Comparison of ENCODE assay signal across 8 cellular contexts in the genomic region with DNA sequence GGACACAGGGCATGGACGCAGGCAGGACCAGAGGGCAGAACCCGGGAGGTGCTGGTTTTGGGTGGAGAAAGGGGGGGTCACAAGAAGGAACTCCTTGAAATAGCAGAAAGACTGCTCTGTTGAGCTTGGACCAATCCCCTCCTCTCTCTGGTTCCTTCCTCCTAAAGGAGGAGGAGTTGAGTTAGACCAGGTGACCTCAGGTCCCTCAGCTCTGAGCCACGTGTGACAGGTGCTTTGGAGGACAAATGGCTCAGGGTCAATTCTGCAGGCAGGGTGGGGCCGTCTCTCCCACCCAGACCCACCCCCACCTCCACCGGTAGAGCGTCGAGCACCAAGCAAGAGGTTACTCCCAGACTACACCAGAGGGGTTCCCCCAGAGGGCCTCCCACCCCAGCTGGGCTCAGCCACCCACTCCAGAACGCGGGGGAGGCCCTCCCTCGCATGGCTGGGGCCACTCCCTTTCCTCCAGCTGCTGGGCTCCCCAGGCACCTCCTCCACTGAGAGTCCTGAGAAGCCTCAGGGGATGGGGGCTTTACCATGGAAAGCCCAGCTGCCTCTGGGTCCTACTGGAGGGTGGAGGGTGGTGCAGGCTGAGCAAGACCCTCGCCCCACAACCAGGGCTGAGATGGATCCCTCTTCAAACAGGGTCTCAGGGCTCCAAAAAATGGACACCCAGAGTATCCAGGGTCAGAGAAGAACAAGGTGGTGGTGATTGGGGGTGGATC. TPM values are rescaled to one million over a fixed set of nuclear protein-coding genes. Genes with fewer than 3 reads are reported as not detected.
DNase-seq lines count a peak whose midpoint lies in the region; ATAC-seq and TF ChIP-seq lines count a peak whose summit lies in the region.

No MANE protein-coding gene starts in this region.

- intact Hi-C loops in mammary epithelial cell (cut with micrococcal nuclease): loop anchor here (1.0 kb wide), 1 partner anchor 28 kb away; the partner anchor contains the start of gene CRK
- intact Hi-C loops in left lung (cut with DNase I): no loop called here

- H3K4me2 ChIP-seq in BLaER1: peak overlapping the region; percentile 98
- peak overlapping the region; percentile 97 for H3K4me2 ChIP-seq in mammary epithelial cell (ENCODE audit: insufficient read depth, low read depth, low read length)

- no peaks in the 10 kb centered on the region for H3K27me3 ChIP-seq in BLaER1
- no peaks in the 10 kb centered on the region for H3K27me3 ChIP-seq in mammary epithelial cell (ENCODE audit: insufficient read depth, low read length)
- H3K27me3 ChIP-seq in left lung: peaks cover 0 to 48% of the 10 kb centered on the region in 2 donors
- no peaks in the 10 kb centered on the region for H3K27me3 ChIP-seq in stomach smooth muscle (ENCODE audit: control insufficient read depth in 1 of 2, insufficient read depth in 2 of 2, low read length in 2 of 2)

- H3K79me2 ChIP-seq in mammary epithelial cell (ENCODE audit: insufficient read depth, low read length): peaks cover 34% of the 10 kb centered on the region

- DNase-seq in HUDEP-2 (lab: John Stamatoyannopoulos, UW; ENCODE audit: unreplicated experiment in 76 of 76) (peak in 67 of 76 experiments; percentile 16 to 81 (median 49)), mammary epithelial cell (peak; percentile 32), left lung (peak; percentile 72 to 85), superior temporal gyrus (ENCODE audit: extremely low spot score) (no peak)

- ATAC-seq in GM19025 (IDR thresholded peaks at IDR 0.05; ENCODE audit: low read depth, unreplicated experiment) (peak; percentile 48), SK-N-SH treated with all-trans-retinoic acid at 6 μM for 48 hours (peak; percentile 24), left lung (peak; percentile 53)

- H3K36me3 ChIP-seq in BLaER1 (peaks cover 30% of the 10 kb centered on the region), mammary epithelial cell (ENCODE audit: insufficient read depth, low read length) (peaks cover 4% of the 10 kb centered on the region), left lung (peaks cover 0 to 39% of the 10 kb centered on the region in 2 donors), stomach smooth muscle (ENCODE audit: control insufficient read depth in 2 of 2, insufficient read depth in 2 of 2, low read length in 2 of 2) (peaks cover 17 to 19% of the 10 kb centered on the region in 2 donors)

- in situ Hi-C loops in mammary epithelial cell (cut with MboI; ENCODE audit: low sequenced_read_pairs in 2 of 2): no loop called here

- H4K20me1 ChIP-seq in BLaER1 (peaks cover 47% of the 10 kb centered on the region), mammary epithelial cell (ENCODE audit: insufficient read depth, low read length) (no peaks in the 10 kb centered on the region)

- WGBS in mammary epithelial cell (ENCODE audit: low coverage, missing lambda C conversion rate): 0% methylated on average over 2 of the region's 11 CpGs

- peak overlapping the region; percentile 76 for H3K4me3 ChIP-seq in BLaER1
- H3K4me3 ChIP-seq in mammary epithelial cell (replicated peaks in 1 of 3; ENCODE audit: insufficient read depth in 1 of 3, low read depth in 2 of 3, low read length in 3 of 3): peak overlapping the region; percentile 59 to 91 (median 69)
- H3K4me3 ChIP-seq in left lung: peak overlapping the region; percentile 62 to 82
- peak overlapping the region; percentile 71 to 80 for H3K4me3 ChIP-seq in stomach smooth muscle (ENCODE audit: low read length in 2 of 2)

- H2AFZ ChIP-seq in mammary epithelial cell (ENCODE audit: low read depth, low read length): peak overlapping the region; percentile 70

- CTCF ChIA-PET in mammary epithelial cell (lab: Charles Lee; ENCODE audit: low non-redundant PET): no interaction called here

- peak overlapping the region; percentile 78 for H3K9ac ChIP-seq in BLaER1
- peak overlapping the region; percentile 53 for H3K9ac ChIP-seq in mammary epithelial cell (ENCODE audit: insufficient read depth, low read length)
- H3K9ac ChIP-seq in stomach smooth muscle (ENCODE audit: low read length in 2 of 2): peak overlapping the region; percentile 78 to 81

- TF ChIP-seq CTCF in mammary epithelial cell (conservative IDR thresholded peaks at IDR 0.05 in 1 of 2, IDR thresholded peaks at IDR 0.05 in 1 of 2; ENCODE audit: extremely low read depth in 1 of 2, insufficient read depth in 1 of 2, low read depth in 1 of 2, low read length in 2 of 2) (no peak), left lung (IDR thresholded peaks at IDR 0.05) (peak in 1 of 2 donors; percentile 9)

- H3K4me1 ChIP-seq in BLaER1 (peaks cover 52% of the 10 kb centered on the region), mammary epithelial cell (ENCODE audit: insufficient read depth, low read length) (peaks cover 33% of the 10 kb centered on the region), left lung (peaks cover 23 to 57% of the 10 kb centered on the region in 2 donors), stomach smooth muscle (ENCODE audit: control insufficient read depth, insufficient read depth, low read length) (peaks cover 66% of the 10 kb centered on the region)

- no TSS peak for BruUV-seq in mammary epithelial cell (replicated peaks; lab: Mats Ljungman, UMichigan)

- H3K27ac ChIP-seq in BLaER1 (peak overlapping the region; percentile 85), mammary epithelial cell (ENCODE audit: insufficient read depth, low read depth, low read length) (peak overlapping the region; percentile 48), left lung (peak overlapping the region; percentile 90 to 93), stomach smooth muscle (ENCODE audit: low read length) (peak overlapping the region; percentile 81)

- H3K9me3 ChIP-seq in BLaER1: no peaks in the 10 kb centered on the region
- H3K9me3 ChIP-seq in mammary epithelial cell (replicated peaks; ENCODE audit: insufficient read depth, low read length): no peaks in the 10 kb centered on the region
- H3K9me3 ChIP-seq in left lung: no peaks in the 10 kb centered on the region
- no peaks in the 10 kb centered on the region for H3K9me3 ChIP-seq in stomach smooth muscle (ENCODE audit: control insufficient read depth in 2 of 2, low read length in 2 of 2)

- dilution Hi-C loops in mammary epithelial cell (cut with HindIII; ENCODE audit: low sequenced_read_pairs): no loop called here

TF ChIP-seq in SK-N-SH treated with all-trans-retinoic acid at 6 μM for 48 hours, 23 proteins besides CTCF, POLR2A, EP300 and RAD21 (continues in another document):
- TF ChIP-seq ZNF70 (CRISPR knock-in tag; IDR thresholded peaks at IDR 0.05): no peak
- no peak for TF ChIP-seq ESRRG (CRISPR knock-in tag; IDR thresholded peaks at IDR 0.05)
- TF ChIP-seq ZFP30 (CRISPR knock-in tag; IDR thresholded peaks at IDR 0.05): no peak
- no peak for TF ChIP-seq ISL1 (CRISPR knock-in tag; IDR thresholded peaks at IDR 0.05)
- no peak for TF ChIP-seq OSR1 (CRISPR knock-in tag; IDR thresholded peaks at IDR 0.05)
- TF ChIP-seq ARNTL (CRISPR knock-in tag; IDR thresholded peaks at IDR 0.05; ENCODE audit: borderline replicate concordance, low read depth): no peak
- no peak for TF ChIP-seq TCF4 (CRISPR knock-in tag; IDR thresholded peaks at IDR 0.05; ENCODE audit: borderline replicate concordance)
- TF ChIP-seq ZFP3 (CRISPR knock-in tag; IDR thresholded peaks at IDR 0.05): no peak
- TF ChIP-seq SNAI2 (CRISPR knock-in tag; IDR thresholded peaks at IDR 0.05): no peak
- TF ChIP-seq TOX (CRISPR knock-in tag; IDR thresholded peaks at IDR 0.05; ENCODE audit: borderline replicate concordance): no peak
- TF ChIP-seq ZNF8 (CRISPR knock-in tag; IDR thresholded peaks at IDR 0.05): no peak
- TF ChIP-seq, protein P1, sequence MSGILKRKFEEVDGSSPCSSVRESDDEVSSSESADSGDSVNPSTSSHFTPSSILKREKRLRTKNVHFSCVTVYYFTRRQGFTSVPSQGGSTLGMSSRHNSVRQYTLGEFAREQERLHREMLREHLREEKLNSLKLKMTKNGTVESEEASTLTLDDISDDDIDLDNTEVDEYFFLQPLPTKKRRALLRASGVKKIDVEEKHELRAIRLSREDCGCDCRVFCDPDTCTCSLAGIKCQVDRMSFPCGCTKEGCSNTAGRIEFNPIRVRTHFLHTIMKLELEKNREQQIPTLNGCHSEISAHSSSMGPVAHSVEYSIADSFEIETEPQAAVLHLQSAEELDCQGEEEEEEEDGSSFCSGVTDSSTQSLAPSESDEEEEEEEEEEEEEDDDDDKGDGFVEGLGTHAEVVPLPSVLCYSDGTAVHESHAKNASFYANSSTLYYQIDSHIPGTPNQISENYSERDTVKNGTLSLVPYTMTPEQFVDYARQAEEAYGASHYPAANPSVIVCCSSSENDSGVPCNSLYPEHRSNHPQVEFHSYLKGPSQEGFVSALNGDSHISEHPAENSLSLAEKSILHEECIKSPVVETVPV (CRISPR knock-in tag; IDR thresholded peaks at IDR 0.05): no peak
- TF ChIP-seq BACH2 (CRISPR knock-in tag; IDR thresholded peaks at IDR 0.05; ENCODE audit: borderline replicate concordance): no peak
- TF ChIP-seq PATZ1 (CRISPR knock-in tag; IDR thresholded peaks at IDR 0.05; ENCODE audit: borderline replicate concordance): no peak; the same call in 1 of the 2 replicates

RNA-seq across cellular contexts. Expression of gene MYO1C, which starts 7.7 kb away (rescaled TPM):
- total RNA-seq in mammary epithelial cell (100 to 1,000 TPM; 192 to 214 TPM), left lung (100 to 1,000 TPM; 242 to 282 TPM)
- 98.8 TPM for polyA plus RNA-seq in mammary epithelial cell
- 179 TPM for polyA minus RNA-seq in mammary epithelial cell

RNA-seq across cellular contexts. Expression of gene CRK, which starts 28.7 kb away (rescaled TPM):
- total RNA-seq in mammary epithelial cell (100 to 1,000 TPM in 1 of 2 donors, 10 to 100 TPM in 1; 71.4 to 127 TPM), left lung (10 to 100 TPM; 65.4 to 84.0 TPM)
- polyA plus RNA-seq in mammary epithelial cell: 72.6 TPM
- 68.3 TPM for polyA minus RNA-seq in mammary epithelial cell

RNA-seq across cellular contexts. Expression of gene INPP5K, which starts 31.7 kb away (rescaled TPM):
- total RNA-seq in mammary epithelial cell (10 to 100 TPM; 18.9 to 30.5 TPM), left lung (10 to 100 TPM; 41.9 to 51.1 TPM)
- 15.9 TPM for polyA plus RNA-seq in mammary epithelial cell
- polyA minus RNA-seq in mammary epithelial cell: 18.5 TPM
